1 cellular context compared by ENCODE assay signal in genomic region chr19:7636691-7637373, GRCh38.
TF ChIP-seq lines count a peak whose summit lies in the region.

Gene STXBP2 (plus strand): TSS chr19:7637110. CDS start chr19:7637150, 40 bp downstream.

TF ChIP-seq in K562, 482 proteins besides CTCF, POLR2A, EP300 and RAD21 (continued from another document and continues in another):
- TF ChIP-seq ZNF609 (CRISPR knock-in tag; IDR thresholded peaks at IDR 0.05; ENCODE audit: borderline replicate concordance), result peak; percentile 78; the same call in 1 of the 2 replicates
- peak; percentile 65; the same call in 1 of the 2 replicates for TF ChIP-seq ZNF263 (CRISPR knock-in tag; IDR thresholded peaks at IDR 0.05; ENCODE audit: borderline replicate concordance)
- no peak for TF ChIP-seq CBFA2T3 (IDR thresholded peaks at IDR 0.05)
- no peak for TF ChIP-seq ZNF449 (CRISPR knock-in tag; IDR thresholded peaks at IDR 0.05)
- no peak for TF ChIP-seq TRIM24 (IDR thresholded peaks at IDR 0.05)
- peak; percentile 59; the same call in 1 of the 2 replicates for TF ChIP-seq ATF6 (CRISPR knock-in tag; IDR thresholded peaks at IDR 0.05)
- TF ChIP-seq FOXM1 (IDR thresholded peaks at IDR 0.05; ENCODE audit: low read depth), result no peak
- peak; percentile 57; the same call in 1 of the 2 replicates for TF ChIP-seq FOXM1 (CRISPR knock-in tag; IDR thresholded peaks at IDR 0.05; ENCODE audit: low read depth)
- TF ChIP-seq SIRT6 (IDR thresholded peaks at IDR 0.05; ENCODE audit: low read depth, low read length), result no peak
- TF ChIP-seq JUNB (CRISPR knock-in tag; conservative IDR thresholded peaks at IDR 0.05), result no peak
- no peak for TF ChIP-seq BCLAF1 (IDR thresholded peaks at IDR 0.05; ENCODE audit: borderline replicate concordance in 1 of 2, control insufficient read depth in 1 of 2, low read depth in 2 of 2, low read length in 1 of 2)
- no peak for TF ChIP-seq IRF1 (CRISPR knock-in tag; IDR thresholded peaks at IDR 0.05; ENCODE audit: borderline replicate concordance)
- peak; percentile 72 for TF ChIP-seq CXXC5 (CRISPR knock-in tag; IDR thresholded peaks at IDR 0.05)
- no peak for TF ChIP-seq FOXK1 (CRISPR knock-in tag; IDR thresholded peaks at IDR 0.05; ENCODE audit: borderline replicate concordance)
- TF ChIP-seq NFATC3 (IDR thresholded peaks at IDR 0.05), result no peak
- peak; percentile 58 for TF ChIP-seq USF1 (CRISPR knock-in tag; IDR thresholded peaks at IDR 0.05)
- 0 out of 2 replicates have a peak, but pooled peaks have one; percentile 15 for TF ChIP-seq SMAD3 (CRISPR knock-in tag; conservative IDR thresholded peaks at IDR 0.05)
- peak; percentile 62 for TF ChIP-seq POLR2AphosphoS5 (IDR thresholded peaks at IDR 0.05; ENCODE audit: control insufficient read depth, insufficient read depth, low read depth, low read length)
- no peak; the same call in 1 of the 2 replicates for TF ChIP-seq ZBTB1 (CRISPR knock-in tag; IDR thresholded peaks at IDR 0.05; ENCODE audit: borderline replicate concordance, low read depth)
- no peak for TF ChIP-seq CREB5 (CRISPR knock-in tag; IDR thresholded peaks at IDR 0.05)
- no peak for TF ChIP-seq ZNF551 (CRISPR knock-in tag; IDR thresholded peaks at IDR 0.05)
- 0 out of 2 replicates have a peak, but pooled peaks have one; percentile 42 for TF ChIP-seq DMBX1 (CRISPR knock-in tag; IDR thresholded peaks at IDR 0.05; ENCODE audit: borderline replicate concordance)
- TF ChIP-seq MYC (IDR thresholded peaks at IDR 0.05; ENCODE audit: low read depth, low read length), result peak; percentile 38; the same call in 1 of the 2 replicates
- TF ChIP-seq MYC (CRISPR knock-in tag; IDR thresholded peaks at IDR 0.05; ENCODE audit: borderline replicate concordance, low read depth), result no peak
- TF ChIP-seq CBX3 (IDR thresholded peaks at IDR 0.05; ENCODE audit: borderline replicate concordance in 1 of 2, low read length in 2 of 2), result peak in 1 of 2 experiments; percentile 91; a peak in 1 of 3 replicates
- TF ChIP-seq ZBTB7A (IDR thresholded peaks at IDR 0.05; ENCODE audit: borderline replicate concordance, control insufficient read depth, low read depth, low read length), result peak; percentile 47; the same call in 1 of the 2 replicates
- no peak for TF ChIP-seq ZFP36 (IDR thresholded peaks at IDR 0.05; ENCODE audit: low read depth, low read length, partially characterized antibody)
- 0 out of 2 replicates have a peak, but pooled peaks have one; percentile 70 for TF ChIP-seq ZBED1 (IDR thresholded peaks at IDR 0.05)
- no peak for TF ChIP-seq ZNF280B (CRISPR knock-in tag; IDR thresholded peaks at IDR 0.05)
- peak; percentile 83 for TF ChIP-seq TAF1 (IDR thresholded peaks at IDR 0.05; ENCODE audit: control insufficient read depth, extremely low read depth, insufficient read depth, low read length, severe bottlenecking)
- peak; percentile 61 for TF ChIP-seq VEZF1 (CRISPR knock-in tag; IDR thresholded peaks at IDR 0.05)
- TF ChIP-seq NRF1 (conservative IDR thresholded peaks at IDR 0.05 in 1 of 2, IDR thresholded peaks at IDR 0.05 in 1 of 2), result peak; percentile 85 to 88
- TF ChIP-seq IRF2 (CRISPR knock-in tag; IDR thresholded peaks at IDR 0.05), result no peak
- TF ChIP-seq TFAP4 (CRISPR knock-in tag; IDR thresholded peaks at IDR 0.05; ENCODE audit: borderline replicate concordance), result peak; percentile 33
- TF ChIP-seq HDAC1 (IDR thresholded peaks at IDR 0.05), result no peak
- no peak for TF ChIP-seq ZNF232 (CRISPR knock-in tag; IDR thresholded peaks at IDR 0.05)
- TF ChIP-seq RBFOX2 (IDR thresholded peaks at IDR 0.05; ENCODE audit: low read depth, low read length), result peak; percentile 78
- peak; percentile 47; the same call in 1 of the 2 replicates for TF ChIP-seq CEBPG (CRISPR knock-in tag; IDR thresholded peaks at IDR 0.05)
- TF ChIP-seq CEBPG (tag; conservative IDR thresholded peaks at IDR 0.05 in 1 of 2, IDR thresholded peaks at IDR 0.05 in 1 of 2), result no peak; a peak in 1 of 4 replicates
- no peak for TF ChIP-seq KDM4B (IDR thresholded peaks at IDR 0.05; ENCODE audit: borderline replicate concordance in 2 of 2, low read depth in 1 of 2)
- TF ChIP-seq ZNF431 (CRISPR knock-in tag; IDR thresholded peaks at IDR 0.05), result peak; percentile 75
- no peak for TF ChIP-seq ZSCAN29 (IDR thresholded peaks at IDR 0.05)
- no peak for TF ChIP-seq SNRNP70 (optimal IDR thresholded peaks at IDR 0.05; ENCODE audit: low read depth, low read length)
